ENCODE assay signal across 16 cellular contexts in the genomic region with DNA sequence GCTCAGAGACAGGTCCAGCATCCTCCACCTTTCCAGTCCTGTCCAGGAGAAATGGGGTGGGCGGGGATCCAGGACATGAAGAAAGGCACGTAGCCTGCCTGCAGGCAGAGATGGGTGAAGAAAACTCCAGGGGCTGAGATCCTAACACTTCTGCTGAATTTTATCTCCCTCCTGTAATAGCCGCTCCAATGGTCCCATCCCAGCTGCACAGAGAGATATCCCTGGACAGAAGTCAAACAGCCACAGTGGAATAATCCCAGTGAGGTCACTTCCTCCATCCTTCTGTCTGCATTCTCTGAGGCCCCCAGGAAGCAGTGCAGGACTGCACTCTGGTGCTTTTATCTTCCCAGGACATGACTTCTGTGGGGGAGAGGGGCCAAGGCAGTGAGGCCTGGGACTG. TPM values are rescaled to one million over a fixed set of nuclear protein-coding genes. Genes with fewer than 3 reads are reported as not detected.
A peak's percentile ranks its signal among the peaks of the same experiment; 100 is the strongest.
DNase-seq lines count a peak whose midpoint lies in the region; TF ChIP-seq lines count a peak whose summit lies in the region.
"Had no signal": no experiment of that assay in that cellular context is flagged by ENCODE, and none has a peak within 500 bp of the region (broad histone marks: within the 10 kb centered on the region; RNA-seq: fewer than 3 reads in every experiment).

No MANE protein-coding gene starts in this region.

- H4K20me1 ChIP-seq in smooth muscle cell (ENCODE audit: low read depth): no peaks in the 10 kb centered on the region

- H3K27me3 ChIP-seq in smooth muscle cell (ENCODE audit: low read depth): no peaks in the 10 kb centered on the region
- H3K27me3 ChIP-seq: SJCRH30 had no signal

- peaks cover 34% of the 10 kb centered on the region for H3K4me1 ChIP-seq in smooth muscle cell (ENCODE audit: low read depth)

- no peaks in the 10 kb centered on the region for H3K79me2 ChIP-seq in smooth muscle cell (ENCODE audit: low read depth)

- H3K9me3 ChIP-seq in smooth muscle cell (replicated peaks; ENCODE audit: low read depth): no peaks in the 10 kb centered on the region
- H3K9me3 ChIP-seq: SJCRH30, thoracic aorta had no signal

- peak overlapping the region; percentile 32 for H3K4me2 ChIP-seq in smooth muscle cell

- no peaks in the 10 kb centered on the region for H3K36me3 ChIP-seq in smooth muscle cell (ENCODE audit: low read depth)
- H3K36me3 ChIP-seq: SJCRH30, thoracic aorta had no signal

- WGBS in smooth muscle cell (ENCODE audit: low lambda C conversion rate): 31% methylated on average over 3 of the region's 3 CpGs

- H3F3A ChIP-seq in smooth muscle cell (ENCODE audit: low read depth): peaks cover 36% of the 10 kb centered on the region

- peak overlapping the region; percentile 77 for H3K27ac ChIP-seq in smooth muscle cell (ENCODE audit: low read depth)
- H3K27ac ChIP-seq: SJCRH30, thoracic aorta had no signal

- H2AFZ ChIP-seq in smooth muscle cell (ENCODE audit: low read depth): peak overlapping the region; percentile 85

- H3K9ac ChIP-seq in smooth muscle cell (ENCODE audit: low read depth): no peak overlapping the region

- peak; percentile 38 for DNase-seq in DMS53 (lab: John Stamatoyannopoulos, UW)
- no peak for DNase-seq in DMS53 treated with DMSO at 0.1 percent for 48 hours (lab: John Stamatoyannopoulos, UW; ENCODE audit: unreplicated experiment)
- peak; percentile 67 for DNase-seq in amniotic epithelial cell (ENCODE audit: low read depth)
- DNase-seq in islet precursor cell: peak; percentile 90
- no peak for DNase-seq in smooth muscle cell (lab: John Stamatoyannopoulos, UW; ENCODE audit: unreplicated experiment)
- no peak for DNase-seq in T-helper 1 cell
- DNase-seq in SKM-1 treated with dmso at 0.1 percent for 144 hours (lab: John Stamatoyannopoulos, UW; ENCODE audit: unreplicated experiment): no peak
- no peak for DNase-seq in NCI-H1092 (lab: John Stamatoyannopoulos, UW)
- DNase-seq: activated B cell treated with CpG ODN at 0.5 μM for 24 hours; activated CD8-positive, alpha-beta memory T cell treated with anti-CD3 and anti-CD28 coated beads, Interleukin-2, amount 50 U/mL, for 4 hours; effector CD4-positive, alpha-beta T cell; NCI-H1694 treated with DMSO at 0.1 percent for 48 hours; nucleus accumbens; stimulated activated CD4-positive, alpha-beta T cell treated with anti-CD3 and anti-CD28 coated beads, Interleukin-12 subunit alpha, Interleukin-12 subunit beta, amount 100 ng/mL, for 4 hours had no signal

- H3K4me3 ChIP-seq in smooth muscle cell: no peak overlapping the region
- H3K4me3 ChIP-seq: SJCRH30, thoracic aorta had no signal

- TF ChIP-seq CTCF in smooth muscle cell (IDR thresholded peaks at IDR 0.05; ENCODE audit: borderline replicate concordance, insufficient read depth, poor library complexity, severe bottlenecking): no peak

RNA-seq across cellular contexts. Expression of gene KRT18, which starts 26.3 kb away (rescaled TPM):
- total RNA-seq in smooth muscle cell: 477 and 663 TPM in 2 replicates
- polyA plus RNA-seq in smooth muscle cell: 894 and 2,163 TPM in 2 replicates

RNA-seq across cellular contexts. Expression of gene EIF4B, which starts 31.1 kb away (rescaled TPM):
- total RNA-seq in smooth muscle cell: 241 and 299 TPM in 2 replicates
- 39.9 and 47.7 TPM in 2 replicates for polyA plus RNA-seq in smooth muscle cell

Comparison
In these comparisons a context has a peak if more than half of its experiments do, and no peak if none do; other contexts are left out.
1. DNase-seq: peak in DMS53 (single experiment), amniotic epithelial cell (single experiment) and islet precursor cell (single experiment); none in DMS53 treated with DMSO at 0.1 percent for 48 hours (single experiment), smooth muscle cell (single experiment), T-helper 1 cell (0 of 5), SKM-1 treated with dmso at 0.1 percent for 144 hours (single experiment) and NCI-H1092 (single experiment).